26 cellular contexts compared by ENCODE assay signal in genomic region chr15:57951328-57951932, GRCh38.
"Had no signal": no experiment of that assay in that cellular context is flagged by ENCODE, and none has a peak within 500 bp of the region (broad histone marks: within the 10 kb centered on the region; RNA-seq: fewer than 3 reads in every experiment).

No MANE protein-coding gene starts in this region.

- ATAC-seq: left colon; left ventricle myocardium superior; natural killer cell; sciatic nerve; stimulated activated naive CD8-positive, alpha-beta T cell treated with anti-CD3 and anti-CD28 coated beads, Interleukin-15, Interleukin-2, amounts not matched to agents 100 U/mL and 50 U/mL, for 24 hours had no signal

- H2AFZ ChIP-seq: parathyroid adenoma had no signal

- H3K36me3 ChIP-seq: lower lobe of right lung, neural progenitor cell, right atrium auricular region, tibial artery had no signal

- H3K4me3 Mint-ChIP-seq: immature natural killer cell, memory B cell, natural killer cell, neural progenitor cell, type B pancreatic cell had no signal

- H3K4me1 ChIP-seq: lower lobe of right lung, neural progenitor cell, parathyroid adenoma, right atrium auricular region had no signal

- H3K9ac ChIP-seq: neural progenitor cell, parathyroid adenoma had no signal

- H3K36me3 Mint-ChIP-seq: immature natural killer cell, memory B cell, natural killer cell, neural progenitor cell, type B pancreatic cell had no signal

- H3K4me3 ChIP-seq: dorsolateral prefrontal cortex, lower lobe of right lung, neural progenitor cell, right atrium auricular region, smooth muscle cell, testis, tibial artery had no signal

- H3K4me1 Mint-ChIP-seq: immature natural killer cell, memory B cell, natural killer cell, neural progenitor cell had no signal

- H3K27ac ChIP-seq: dorsolateral prefrontal cortex, lower lobe of right lung, neural progenitor cell, parathyroid adenoma, right atrium auricular region, testis, tibial artery had no signal

- H3K4me2 ChIP-seq: neural progenitor cell, smooth muscle cell had no signal

- H3K79me2 ChIP-seq: parathyroid adenoma had no signal

- H3K9me3 ChIP-seq: lower lobe of right lung, right atrium auricular region, testis, tibial artery had no signal

- H3K27me3 ChIP-seq: neural progenitor cell, right atrium auricular region, testis, tibial artery had no signal

- H3K9me3 Mint-ChIP-seq: memory B cell, natural killer cell, neural progenitor cell, type B pancreatic cell had no signal

- H3K27ac Mint-ChIP-seq: immature natural killer cell, memory B cell, natural killer cell, progenitor cell of endocrine pancreas, type B pancreatic cell had no signal

- DNase-seq: dorsolateral prefrontal cortex; effector CD4-positive, alpha-beta T cell; hypothalamus; immature natural killer cell; islet precursor cell; kidney glomerular epithelial cell; left colon; left ventricle myocardium superior; lower lobe of right lung; natural killer cell; stimulated activated CD4-positive, alpha-beta T cell treated with anti-CD3 and anti-CD28 coated beads, Interleukin-12 subunit alpha, Interleukin-12 subunit beta, amount 100 ng/mL, for 4 hours; stimulated activated CD4-positive, alpha-beta T cell treated with anti-CD3 and anti-CD28 coated beads, Interleukin-1b, Interleukin-23, amount 100 ng/mL, for 48 hours; stimulated activated CD4-positive, alpha-beta T cell treated with anti-CD3 and anti-CD28 coated beads, Interleukin-4, amount 100 ng/mL, for 1 hour; stimulated activated CD8-positive, alpha-beta memory T cell treated with anti-CD3 and anti-CD28 coated beads, Interleukin-4, amount 100 ng/mL, for 48 hours; stimulated activated naive CD8-positive, alpha-beta T cell treated with anti-CD3 and anti-CD28 coated beads, Interleukin-15, Interleukin-2, amounts not matched to agents 100 U/mL and 50 U/mL, for 24 hours; substantia nigra; testis; tibial artery had no signal
